ENCODE assay signal across 1 cellular context in the genomic region with DNA sequence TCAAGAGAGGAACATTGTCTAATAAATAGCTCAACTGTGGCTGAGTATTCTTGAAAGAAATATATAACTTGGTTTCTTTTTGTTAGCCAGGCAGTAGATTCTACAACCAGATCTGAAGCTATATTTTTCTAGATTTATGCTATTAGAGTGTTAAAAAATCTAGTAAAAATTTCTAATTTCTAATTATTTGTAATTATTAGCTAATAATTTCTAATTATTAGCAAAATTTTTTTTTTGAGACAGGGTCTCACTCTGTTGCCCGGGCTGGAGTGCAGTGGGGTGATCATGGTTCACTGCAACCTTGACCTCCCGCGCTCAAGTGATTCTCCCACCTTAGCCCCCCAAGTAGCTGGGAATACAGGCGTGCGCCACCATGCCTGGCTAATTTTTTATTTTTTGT.
A peak's percentile ranks its signal among the peaks of the same experiment; 100 is the strongest.
TF ChIP-seq lines count a peak whose summit lies in the region.

No MANE protein-coding gene starts in this region.

TF ChIP-seq in GM12878, 131 proteins besides CTCF, POLR2A, EP300 and RAD21:
- no peak for TF ChIP-seq ZNF622 (IDR thresholded peaks at IDR 0.05)
- TF ChIP-seq CEBPZ (IDR thresholded peaks at IDR 0.05; ENCODE audit: low read depth, low read length) = no peak
- TF ChIP-seq, protein P1, sequence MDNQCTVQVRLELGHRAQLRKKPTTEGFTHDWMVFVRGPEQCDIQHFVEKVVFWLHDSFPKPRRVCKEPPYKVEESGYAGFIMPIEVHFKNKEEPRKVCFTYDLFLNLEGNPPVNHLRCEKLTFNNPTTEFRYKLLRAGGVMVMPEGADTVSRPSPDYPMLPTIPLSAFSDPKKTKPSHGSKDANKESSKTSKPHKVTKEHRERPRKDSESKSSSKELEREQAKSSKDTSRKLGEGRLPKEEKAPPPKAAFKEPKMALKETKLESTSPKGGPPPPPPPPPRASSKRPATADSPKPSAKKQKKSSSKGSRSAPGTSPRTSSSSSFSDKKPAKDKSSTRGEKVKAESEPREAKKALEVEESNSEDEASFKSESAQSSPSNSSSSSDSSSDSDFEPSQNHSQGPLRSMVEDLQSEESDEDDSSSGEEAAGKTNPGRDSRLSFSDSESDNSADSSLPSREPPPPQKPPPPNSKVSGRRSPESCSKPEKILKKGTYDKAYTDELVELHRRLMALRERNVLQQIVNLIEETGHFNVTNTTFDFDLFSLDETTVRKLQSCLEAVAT (IDR thresholded peaks at IDR 0.05) = peak; percentile 81
